In genomic region chr14:100676089-100676685, GRCh38 we compare ENCODE assay signal across 1 cellular context.
TF ChIP-seq lines count a peak whose summit lies in the region.

No MANE protein-coding gene starts in this region.

TF ChIP-seq in K562, 482 proteins besides CTCF, POLR2A, EP300 and RAD21 (continued from another document and continues in another):
- TF ChIP-seq, protein P1, sequence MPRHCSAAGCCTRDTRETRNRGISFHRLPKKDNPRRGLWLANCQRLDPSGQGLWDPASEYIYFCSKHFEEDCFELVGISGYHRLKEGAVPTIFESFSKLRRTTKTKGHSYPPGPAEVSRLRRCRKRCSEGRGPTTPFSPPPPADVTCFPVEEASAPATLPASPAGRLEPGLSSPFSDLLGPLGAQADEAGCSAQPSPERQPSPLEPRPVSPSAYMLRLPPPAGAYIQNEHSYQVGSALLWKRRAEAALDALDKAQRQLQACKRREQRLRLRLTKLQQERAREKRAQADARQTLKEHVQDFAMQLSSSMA (CRISPR knock-in tag; IDR thresholded peaks at IDR 0.05) = no peak
- TF ChIP-seq MAFK (IDR thresholded peaks at IDR 0.05; ENCODE audit: low read length) = no peak
- peak; percentile 67 for TF ChIP-seq SMAD1 (IDR thresholded peaks at IDR 0.05; ENCODE audit: low read depth, low read length, partially characterized antibody)
- TF ChIP-seq CBX5 (IDR thresholded peaks at IDR 0.05; ENCODE audit: borderline replicate concordance, low read depth) = 0 out of 2 replicates have a peak, but pooled peaks have one; percentile 33
- TF ChIP-seq RBM14 (IDR thresholded peaks at IDR 0.05; ENCODE audit: borderline replicate concordance, insufficient read depth, low read depth, low read length) = no peak
- peak; percentile 98 for TF ChIP-seq NFIC (IDR thresholded peaks at IDR 0.05)
- peak; percentile 72; the same call in 1 of the 2 replicates for TF ChIP-seq CC2D1A (IDR thresholded peaks at IDR 0.05)
- TF ChIP-seq, protein P2, sequence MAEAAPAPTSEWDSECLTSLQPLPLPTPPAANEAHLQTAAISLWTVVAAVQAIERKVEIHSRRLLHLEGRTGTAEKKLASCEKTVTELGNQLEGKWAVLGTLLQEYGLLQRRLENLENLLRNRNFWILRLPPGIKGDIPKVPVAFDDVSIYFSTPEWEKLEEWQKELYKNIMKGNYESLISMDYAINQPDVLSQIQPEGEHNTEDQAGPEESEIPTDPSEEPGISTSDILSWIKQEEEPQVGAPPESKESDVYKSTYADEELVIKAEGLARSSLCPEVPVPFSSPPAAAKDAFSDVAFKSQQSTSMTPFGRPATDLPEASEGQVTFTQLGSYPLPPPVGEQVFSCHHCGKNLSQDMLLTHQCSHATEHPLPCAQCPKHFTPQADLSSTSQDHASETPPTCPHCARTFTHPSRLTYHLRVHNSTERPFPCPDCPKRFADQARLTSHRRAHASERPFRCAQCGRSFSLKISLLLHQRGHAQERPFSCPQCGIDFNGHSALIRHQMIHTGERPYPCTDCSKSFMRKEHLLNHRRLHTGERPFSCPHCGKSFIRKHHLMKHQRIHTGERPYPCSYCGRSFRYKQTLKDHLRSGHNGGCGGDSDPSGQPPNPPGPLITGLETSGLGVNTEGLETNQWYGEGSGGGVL (CRISPR knock-in tag; IDR thresholded peaks at IDR 0.05) = no peak
- no peak for TF ChIP-seq ZNF384 (IDR thresholded peaks at IDR 0.05; ENCODE audit: low read depth, low read length)
- TF ChIP-seq, protein P3, sequence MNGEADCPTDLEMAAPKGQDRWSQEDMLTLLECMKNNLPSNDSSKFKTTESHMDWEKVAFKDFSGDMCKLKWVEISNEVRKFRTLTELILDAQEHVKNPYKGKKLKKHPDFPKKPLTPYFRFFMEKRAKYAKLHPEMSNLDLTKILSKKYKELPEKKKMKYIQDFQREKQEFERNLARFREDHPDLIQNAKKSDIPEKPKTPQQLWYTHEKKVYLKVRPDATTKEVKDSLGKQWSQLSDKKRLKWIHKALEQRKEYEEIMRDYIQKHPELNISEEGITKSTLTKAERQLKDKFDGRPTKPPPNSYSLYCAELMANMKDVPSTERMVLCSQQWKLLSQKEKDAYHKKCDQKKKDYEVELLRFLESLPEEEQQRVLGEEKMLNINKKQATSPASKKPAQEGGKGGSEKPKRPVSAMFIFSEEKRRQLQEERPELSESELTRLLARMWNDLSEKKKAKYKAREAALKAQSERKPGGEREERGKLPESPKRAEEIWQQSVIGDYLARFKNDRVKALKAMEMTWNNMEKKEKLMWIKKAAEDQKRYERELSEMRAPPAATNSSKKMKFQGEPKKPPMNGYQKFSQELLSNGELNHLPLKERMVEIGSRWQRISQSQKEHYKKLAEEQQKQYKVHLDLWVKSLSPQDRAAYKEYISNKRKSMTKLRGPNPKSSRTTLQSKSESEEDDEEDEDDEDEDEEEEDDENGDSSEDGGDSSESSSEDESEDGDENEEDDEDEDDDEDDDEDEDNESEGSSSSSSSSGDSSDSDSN (IDR thresholded peaks at IDR 0.05; ENCODE audit: borderline replicate concordance in 1 of 2, low read depth in 2 of 2, low read length in 2 of 2) = no peak
- TF ChIP-seq POLR2AphosphoS5 (IDR thresholded peaks at IDR 0.05; ENCODE audit: control insufficient read depth, insufficient read depth, low read depth, low read length) = peak; percentile 39; the same call in 1 of the 2 replicates
- peak; percentile 38; the same call in 1 of the 2 replicates for TF ChIP-seq SMARCA5 (IDR thresholded peaks at IDR 0.05)
- TF ChIP-seq, protein P4, sequence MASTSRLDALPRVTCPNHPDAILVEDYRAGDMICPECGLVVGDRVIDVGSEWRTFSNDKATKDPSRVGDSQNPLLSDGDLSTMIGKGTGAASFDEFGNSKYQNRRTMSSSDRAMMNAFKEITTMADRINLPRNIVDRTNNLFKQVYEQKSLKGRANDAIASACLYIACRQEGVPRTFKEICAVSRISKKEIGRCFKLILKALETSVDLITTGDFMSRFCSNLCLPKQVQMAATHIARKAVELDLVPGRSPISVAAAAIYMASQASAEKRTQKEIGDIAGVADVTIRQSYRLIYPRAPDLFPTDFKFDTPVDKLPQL (IDR thresholded peaks at IDR 0.05; ENCODE audit: extremely low read depth, insufficient read length) = no peak
- no peak for TF ChIP-seq U2AF2 (optimal IDR thresholded peaks at IDR 0.05; ENCODE audit: low read depth, low read length)
- peak; percentile 82 for TF ChIP-seq CBFA2T3 (IDR thresholded peaks at IDR 0.05)
- no peak for TF ChIP-seq THRA (IDR thresholded peaks at IDR 0.05)
- TF ChIP-seq NBN (IDR thresholded peaks at IDR 0.05; ENCODE audit: low read depth) = peak; percentile 80; the same call in 1 of the 2 replicates
- TF ChIP-seq PCBP2 (IDR thresholded peaks at IDR 0.05; ENCODE audit: low read depth, low read length, poor library complexity, severe bottlenecking) = no peak
- peak; percentile 79 for TF ChIP-seq ZNF592 (IDR thresholded peaks at IDR 0.05)
- peak; percentile 32 to 64; a peak in 2 of 4 replicates for TF ChIP-seq KDM1A (IDR thresholded peaks at IDR 0.05)
- no peak for TF ChIP-seq ZC3H4 (CRISPR knock-in tag; IDR thresholded peaks at IDR 0.05; ENCODE audit: borderline replicate concordance)
- 0 out of 2 replicates have a peak, but pooled peaks have one; percentile 7 for TF ChIP-seq KLF6 (CRISPR knock-in tag; IDR thresholded peaks at IDR 0.05; ENCODE audit: borderline replicate concordance)
- no peak for TF ChIP-seq ZBTB34 (CRISPR knock-in tag; IDR thresholded peaks at IDR 0.05)
- peak; percentile 85 for TF ChIP-seq SOX6 (IDR thresholded peaks at IDR 0.05)
- no peak for TF ChIP-seq ADNP (tag; IDR thresholded peaks at IDR 0.05)
- peak; percentile 86 for TF ChIP-seq DACH1 (IDR thresholded peaks at IDR 0.05; ENCODE audit: partially characterized antibody)
- TF ChIP-seq HDAC3 (IDR thresholded peaks at IDR 0.05; ENCODE audit: borderline replicate concordance, partially characterized antibody) = no peak
- TF ChIP-seq ZNF79 (CRISPR knock-in tag; IDR thresholded peaks at IDR 0.05; ENCODE audit: low read depth) = no peak
- peak; percentile 55; the same call in 1 of the 2 replicates for TF ChIP-seq ZNF395 (CRISPR knock-in tag; IDR thresholded peaks at IDR 0.05)
- TF ChIP-seq SMARCB1 (IDR thresholded peaks at IDR 0.05; ENCODE audit: insufficient read length, low read depth) = no peak
- TF ChIP-seq SMAD4 (CRISPR knock-in tag; conservative IDR thresholded peaks at IDR 0.05) = peak; percentile 61; the same call in 1 of the 2 replicates
- TF ChIP-seq ZBTB17 (CRISPR knock-in tag; IDR thresholded peaks at IDR 0.05) = 0 out of 2 replicates have a peak, but pooled peaks have one; percentile 39
- no peak for TF ChIP-seq PTBP1 (IDR thresholded peaks at IDR 0.05; ENCODE audit: low read depth, low read length)
- peak; percentile 44; the same call in 1 of the 2 replicates for TF ChIP-seq L3MBTL2 (IDR thresholded peaks at IDR 0.05)
- no peak for TF ChIP-seq ZNF551 (CRISPR knock-in tag; IDR thresholded peaks at IDR 0.05)
- TF ChIP-seq HDAC1 (IDR thresholded peaks at IDR 0.05) = peak in 1 of 2 experiments; percentile 60; a peak in 2 of 4 replicates
- TF ChIP-seq GATA2 (CRISPR knock-in tag; IDR thresholded peaks at IDR 0.05) = peak; percentile 70; the same call in 1 of the 2 replicates
- no peak for TF ChIP-seq ATF1 (CRISPR knock-in tag; IDR thresholded peaks at IDR 0.05)
- TF ChIP-seq ATF1 (tag; IDR thresholded peaks at IDR 0.05) = 0 out of 2 replicates have a peak, but pooled peaks have one; percentile 13
- TF ChIP-seq PKNOX1 (IDR thresholded peaks at IDR 0.05) = peak; percentile 18; the same call in 1 of the 2 replicates
- TF ChIP-seq NFIX (CRISPR knock-in tag; IDR thresholded peaks at IDR 0.05; ENCODE audit: low read depth) = peak; percentile 31; the same call in 1 of the 2 replicates
- no peak for TF ChIP-seq MTF1 (CRISPR knock-in tag; IDR thresholded peaks at IDR 0.05; ENCODE audit: borderline replicate concordance)
- TF ChIP-seq RNF2 (IDR thresholded peaks at IDR 0.05) = peak; percentile 66
- TF ChIP-seq, protein P5, sequence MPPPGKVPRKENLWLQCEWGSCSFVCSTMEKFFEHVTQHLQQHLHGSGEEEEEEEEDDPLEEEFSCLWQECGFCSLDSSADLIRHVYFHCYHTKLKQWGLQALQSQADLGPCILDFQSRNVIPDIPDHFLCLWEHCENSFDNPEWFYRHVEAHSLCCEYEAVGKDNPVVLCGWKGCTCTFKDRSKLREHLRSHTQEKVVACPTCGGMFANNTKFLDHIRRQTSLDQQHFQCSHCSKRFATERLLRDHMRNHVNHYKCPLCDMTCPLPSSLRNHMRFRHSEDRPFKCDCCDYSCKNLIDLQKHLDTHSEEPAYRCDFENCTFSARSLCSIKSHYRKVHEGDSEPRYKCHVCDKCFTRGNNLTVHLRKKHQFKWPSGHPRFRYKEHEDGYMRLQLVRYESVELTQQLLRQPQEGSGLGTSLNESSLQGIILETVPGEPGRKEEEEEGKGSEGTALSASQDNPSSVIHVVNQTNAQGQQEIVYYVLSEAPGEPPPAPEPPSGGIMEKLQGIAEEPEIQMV (tag; conservative IDR thresholded peaks at IDR 0.05; ENCODE audit: low read depth) = peak; percentile 72; the same call in 1 of the 2 replicates
- TF ChIP-seq ZFP36 (IDR thresholded peaks at IDR 0.05; ENCODE audit: low read depth, low read length, partially characterized antibody) = peak; percentile 99
- TF ChIP-seq SMAD2 (IDR thresholded peaks at IDR 0.05; ENCODE audit: low read depth, low read length) = no peak
- no peak for TF ChIP-seq NR2C2 (CRISPR knock-in tag; IDR thresholded peaks at IDR 0.05)
- TF ChIP-seq NR2C2 (tag; IDR thresholded peaks at IDR 0.05) = peak; percentile 65
- no peak for TF ChIP-seq HLTF (IDR thresholded peaks at IDR 0.05)
